Comparison of ENCODE assay signal across 11 cellular contexts in genomic region chr13:29532821-29533220, GRCh38.
"Had no signal": no experiment of that assay in that cellular context is flagged by ENCODE, and none has a peak within 500 bp of the region (broad histone marks: within the 10 kb centered on the region; RNA-seq: fewer than 3 reads in every experiment).

No MANE protein-coding gene starts in this region.

- DNase-seq: activated CD4-positive, alpha-beta T cell treated with anti-CD3 and anti-CD28 coated beads, Interleukin-2, amount 10 ng/mL, durations not matched to agents 7 days and 5 days; activated CD4-positive, CD25-positive, alpha-beta regulatory T cell; activated CD8-positive, alpha-beta memory T cell treated with anti-CD3 and anti-CD28 coated beads for 24 hours; activated naive CD4-positive, alpha-beta T cell treated with anti-CD3 and anti-CD28 coated beads, Interleukin-2, amount 10 ng/mL, durations not matched to agents 7 days and 5 days; mucosa of descending colon; naive thymus-derived CD8-positive, alpha-beta T cell; ovary; stimulated activated CD4-positive, alpha-beta T cell treated with anti-CD3 and anti-CD28 coated beads, Interleukin-4, amount 100 ng/mL, for 4 hours; stomach; uterus had no signal

- H3K9me3 Mint-ChIP-seq: activated CD4-positive, alpha-beta T cell treated with anti-CD3 and anti-CD28 coated beads, Interleukin-2, amount 10 ng/mL, durations not matched to agents 7 days and 5 days; activated naive CD4-positive, alpha-beta T cell treated with anti-CD3 and anti-CD28 coated beads, Interleukin-2, amount 10 ng/mL, durations not matched to agents 7 days and 5 days; activated T-helper 2 cell treated with anti-CD3 and anti-CD28 coated beads, Interferon-gamma antibody, Interleukin-2, Interleukin-4, amounts not matched to agents 10 μg/mL and 5 μg/mL and 100 μg/mL, durations not matched to agents 14 hours and 24 hours and 36 hours; naive thymus-derived CD8-positive, alpha-beta T cell had no signal

- ATAC-seq: mucosa of descending colon; naive thymus-derived CD8-positive, alpha-beta T cell had no signal

- H3K4me3 Mint-ChIP-seq: activated CD4-positive, alpha-beta T cell treated with anti-CD3 and anti-CD28 coated beads, Interleukin-2, amount 10 ng/mL, durations not matched to agents 7 days and 5 days; activated naive CD4-positive, alpha-beta T cell treated with anti-CD3 and anti-CD28 coated beads, Interleukin-2, amount 10 ng/mL, durations not matched to agents 7 days and 5 days; naive thymus-derived CD8-positive, alpha-beta T cell had no signal

- H3K27ac Mint-ChIP-seq: activated CD4-positive, alpha-beta T cell treated with anti-CD3 and anti-CD28 coated beads, Interleukin-2, amount 10 ng/mL, durations not matched to agents 7 days and 5 days; activated T-helper 2 cell treated with anti-CD3 and anti-CD28 coated beads, Interferon-gamma antibody, Interleukin-2, Interleukin-4, amounts not matched to agents 10 μg/mL and 5 μg/mL and 100 μg/mL, durations not matched to agents 14 hours and 24 hours and 36 hours had no signal

- H3K27me3 Mint-ChIP-seq: activated CD4-positive, alpha-beta T cell treated with anti-CD3 and anti-CD28 coated beads, Interleukin-2, amount 10 ng/mL, durations not matched to agents 7 days and 5 days; activated naive CD4-positive, alpha-beta T cell treated with anti-CD3 and anti-CD28 coated beads, Interleukin-2, amount 10 ng/mL, durations not matched to agents 7 days and 5 days; naive thymus-derived CD8-positive, alpha-beta T cell had no signal
